In the genomic region with DNA sequence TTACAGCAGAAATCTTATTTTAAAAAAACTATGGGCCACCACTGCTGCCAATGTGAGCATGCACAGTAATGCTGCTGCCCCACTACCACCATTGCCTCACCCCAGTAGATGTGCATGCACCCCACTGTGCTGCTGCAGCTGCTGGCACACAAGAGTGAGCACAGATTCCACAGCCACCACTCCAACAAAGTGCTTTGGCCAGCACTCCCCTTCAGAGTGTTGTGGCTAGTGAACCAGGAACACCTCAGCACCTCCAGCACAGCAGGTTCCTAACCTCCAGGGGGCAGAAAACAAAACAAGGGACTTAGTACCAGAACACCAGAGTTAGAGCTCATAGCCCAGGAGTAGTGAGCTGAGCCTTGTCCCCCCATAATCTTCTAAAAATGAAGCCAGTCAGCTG, we compare ENCODE assay signal across 10 cellular contexts.
DNase-seq lines count a peak whose midpoint lies in the region; ATAC-seq, FAIRE-seq and TF ChIP-seq lines count a peak whose summit lies in the region.
"Had no signal": no experiment of that assay in that cellular context is flagged by ENCODE, and none has a peak within 500 bp of the region (broad histone marks: within the 10 kb centered on the region; RNA-seq: fewer than 3 reads in every experiment).

No MANE protein-coding gene starts in this region.

- H3K27ac ChIP-seq in esophagus muscularis mucosa (replicated peaks in 1 of 4), result no peak overlapping the region
- H3K27ac ChIP-seq: heart left ventricle had no signal

- DNase-seq in GM13977 (ENCODE audit: low spot score) (no peak), epithelial cell of esophagus (ENCODE audit: low read depth) (peak; percentile 22), D341Med (ENCODE audit: low spot score) (no peak), urothelium cell line (ENCODE audit: low spot score) (no peak), CD14-positive monocyte (ENCODE audit: low spot score) (no peak), esophagus muscularis mucosa (ENCODE audit: extremely low spot score) (no peak)
- DNase-seq: activated gamma-delta T cell, heart left ventricle had no signal

- no peak overlapping the region for H3K4me3 Mint-ChIP-seq in CD14-positive monocyte

- H3K4me1 Mint-ChIP-seq in CD14-positive monocyte, result no peaks in the 10 kb centered on the region

- TF ChIP-seq CTCF in GM13977 (IDR thresholded peaks at IDR 0.05; ENCODE audit: extremely low read depth, insufficient read depth, missing control alignments) (peak; percentile 41), epithelial cell of esophagus (IDR thresholded peaks at IDR 0.05; ENCODE audit: insufficient read depth, low read depth, low read length, missing control alignments) (peak; percentile 22), CD14-positive monocyte (IDR thresholded peaks at IDR 0.05) (no peak), esophagus muscularis mucosa (IDR thresholded peaks at IDR 0.05) (no peak)

- no peak for TF ChIP-seq EP300 in esophagus muscularis mucosa (IDR thresholded peaks at IDR 0.05)

- H3K4me3 ChIP-seq in epithelial cell of esophagus (ENCODE audit: low read length) (no peak overlapping the region), esophagus muscularis mucosa (no peak overlapping the region)
- H3K4me3 ChIP-seq: heart left ventricle had no signal

- ATAC-seq in GM21526 (IDR thresholded peaks at IDR 0.05; ENCODE audit: low FRiP score, unreplicated experiment) (peak; percentile 86), HG03432 (IDR thresholded peaks at IDR 0.05; ENCODE audit: unreplicated experiment) (peak; percentile 63)

- no peaks in the 10 kb centered on the region for H3K36me3 Mint-ChIP-seq in CD14-positive monocyte

- intact Hi-C loops in CD14-positive monocyte (cut with micrococcal nuclease), result no loop called here
- intact Hi-C loops in esophagus muscularis mucosa (cut with DNase I), result no loop called here

- FAIRE-seq in urothelium cell line (lab: Jason Lieb, UNC), result no peak

- H3K27ac Mint-ChIP-seq in CD14-positive monocyte, result no peak overlapping the region

- no peak for TF ChIP-seq POLR2A in esophagus muscularis mucosa (IDR thresholded peaks at IDR 0.05; ENCODE audit: low read depth)

- H3K4me1 ChIP-seq in esophagus muscularis mucosa, result no peaks in the 10 kb centered on the region
- H3K4me1 ChIP-seq: heart left ventricle had no signal

- no peaks in the 10 kb centered on the region for H3K27me3 ChIP-seq in esophagus muscularis mucosa
- H3K27me3 ChIP-seq: heart left ventricle had no signal

- H3K9me3 ChIP-seq in esophagus muscularis mucosa, result no peaks in the 10 kb centered on the region
- H3K9me3 ChIP-seq: heart left ventricle had no signal

- in situ Hi-C loops in GM13977 (cut with MboI; ENCODE audit: low pct_unique_long_range_greater_than_20kb, low sequenced_read_pairs, unreplicated experiment), result no loop called here

- peaks cover 0 to 2% (median 0%) of the 10 kb centered on the region in 3 donors for H3K27me3 Mint-ChIP-seq in CD14-positive monocyte (ENCODE audit: low read depth in 3 of 3)

- no peaks in the 10 kb centered on the region for H3K36me3 ChIP-seq in esophagus muscularis mucosa
- H3K36me3 ChIP-seq: heart left ventricle had no signal

- peaks cover 1 to 11% (median 3%) of the 10 kb centered on the region in 7 donors for H3K9me3 Mint-ChIP-seq in CD14-positive monocyte

Comparison
In these comparisons a context has a peak if more than half of its experiments do, and no peak if none do; other contexts are left out.
1. CTCF ChIP-seq: peak in GM13977 (single experiment) and epithelial cell of esophagus (single experiment); none in CD14-positive monocyte (single experiment) and esophagus muscularis mucosa (0 of 3).